1 cellular context compared by ENCODE assay signal in genomic region chr7:4738711-4739527, GRCh38.
TF ChIP-seq lines count a peak whose summit lies in the region.

No MANE protein-coding gene starts in this region.

TF ChIP-seq in A549, 52 proteins besides CTCF, POLR2A, EP300 and RAD21 (continued from another document):
- no peak for TF ChIP-seq HEYL (CRISPR knock-in tag; IDR thresholded peaks at IDR 0.05)
- peak; percentile 88 for TF ChIP-seq RARB (CRISPR knock-in tag; IDR thresholded peaks at IDR 0.05)
- no peak; the same call in 1 of the 2 replicates for TF ChIP-seq E2F6 (IDR thresholded peaks at IDR 0.05; ENCODE audit: borderline replicate concordance, low read depth)
- peak; percentile 29 for TF ChIP-seq CHD2 (IDR thresholded peaks at IDR 0.05; ENCODE audit: low read length, partially characterized antibody)
- TF ChIP-seq EHMT2 (IDR thresholded peaks at IDR 0.05; ENCODE audit: low read depth): no peak
- TF ChIP-seq MAX (IDR thresholded peaks at IDR 0.05): peak; percentile 88
- TF ChIP-seq EHF (CRISPR knock-in tag; IDR thresholded peaks at IDR 0.05): peak; percentile 77; the same call in 1 of the 2 replicates
- TF ChIP-seq MAZ (IDR thresholded peaks at IDR 0.05; ENCODE audit: borderline replicate concordance, low read depth, low read length): no peak
- TF ChIP-seq NFE2L2 (conservative IDR thresholded peaks at IDR 0.05; ENCODE audit: low read length): peak; percentile 92
- peak; percentile 61; the same call in 1 of the 2 replicates for TF ChIP-seq JUNB (IDR thresholded peaks at IDR 0.05)
- peak; percentile 90 for TF ChIP-seq HOXB13 (CRISPR knock-in tag; IDR thresholded peaks at IDR 0.05; ENCODE audit: low read depth)
- peak in 1 of 2 experiments; percentile 60; a peak in 2 of 4 replicates for TF ChIP-seq CEBPB (IDR thresholded peaks at IDR 0.05)
- no peak for TF ChIP-seq ELK1 (IDR thresholded peaks at IDR 0.05; ENCODE audit: low read depth, low read length)
- TF ChIP-seq NR3C1 (IDR thresholded peaks at IDR 0.05): no peak
- no peak for TF ChIP-seq CBX8 (IDR thresholded peaks at IDR 0.05)
- no peak for TF ChIP-seq CBX2 (IDR thresholded peaks at IDR 0.05; ENCODE audit: borderline replicate concordance, low read depth)
- no peak for TF ChIP-seq KDM5A (IDR thresholded peaks at IDR 0.05)
- no peak for TF ChIP-seq ZNF302 (CRISPR knock-in tag; IDR thresholded peaks at IDR 0.05)
- TF ChIP-seq JUN (IDR thresholded peaks at IDR 0.05): peak; percentile 86 to 90
- TF ChIP-seq REST (IDR thresholded peaks at IDR 0.05): no peak
- TF ChIP-seq MAFK (IDR thresholded peaks at IDR 0.05; ENCODE audit: partially characterized antibody): peak; percentile 99
- no peak for TF ChIP-seq KDM1A (IDR thresholded peaks at IDR 0.05; ENCODE audit: low read depth)
- TF ChIP-seq FOSL2 (IDR thresholded peaks at IDR 0.05): 0 out of 2 replicates have a peak, but pooled peaks have one; percentile 28
- TF ChIP-seq FOSL2 (CRISPR knock-in tag; IDR thresholded peaks at IDR 0.05): peak; percentile 87
- TF ChIP-seq SMC3 (IDR thresholded peaks at IDR 0.05): peak; percentile 46; the same call in 2 of the 3 replicates
- TF ChIP-seq ZSCAN20 (CRISPR knock-in tag; IDR thresholded peaks at IDR 0.05): no peak; the same call in none of the 2 replicates
- no peak for TF ChIP-seq HES2 (IDR thresholded peaks at IDR 0.05)
- no peak for TF ChIP-seq PBX3 (IDR thresholded peaks at IDR 0.05)
- no peak for TF ChIP-seq CHD4 (IDR thresholded peaks at IDR 0.05; ENCODE audit: borderline replicate concordance)
- no peak for TF ChIP-seq NPAS2 (CRISPR knock-in tag; IDR thresholded peaks at IDR 0.05; ENCODE audit: borderline replicate concordance)
- TF ChIP-seq FOXS1 (CRISPR knock-in tag; IDR thresholded peaks at IDR 0.05): peak; percentile 56; the same call in 1 of the 2 replicates
- no peak for TF ChIP-seq PHF8 (IDR thresholded peaks at IDR 0.05; ENCODE audit: borderline replicate concordance, low read depth)
- TF ChIP-seq ZC3H11A (IDR thresholded peaks at IDR 0.05): no peak
- TF ChIP-seq BHLHE40 (IDR thresholded peaks at IDR 0.05; ENCODE audit: low read depth, low read length): no peak
- no peak for TF ChIP-seq TP53 (CRISPR knock-in tag; IDR thresholded peaks at IDR 0.05)
- no peak for TF ChIP-seq USF2 (IDR thresholded peaks at IDR 0.05)
- no peak for TF ChIP-seq TFCP2L1 (CRISPR knock-in tag; IDR thresholded peaks at IDR 0.05)
- no peak; the same call in none of the 2 replicates for TF ChIP-seq FOSB (CRISPR knock-in tag; IDR thresholded peaks at IDR 0.05)
- TF ChIP-seq MYC (IDR thresholded peaks at IDR 0.05; ENCODE audit: borderline replicate concordance, low read length): peak; percentile 75; the same call in 1 of the 2 replicates
- no peak for TF ChIP-seq RFX5 (IDR thresholded peaks at IDR 0.05)
- TF ChIP-seq RNF2 (IDR thresholded peaks at IDR 0.05; ENCODE audit: borderline replicate concordance, low read depth): no peak
- no peak for TF ChIP-seq HMGXB4 (CRISPR knock-in tag; IDR thresholded peaks at IDR 0.05; ENCODE audit: borderline replicate concordance)
TF ChIP-seq in A549: peak in this region for 20.
